Comparison of ENCODE assay signal across 13 cellular contexts in the genomic region with DNA sequence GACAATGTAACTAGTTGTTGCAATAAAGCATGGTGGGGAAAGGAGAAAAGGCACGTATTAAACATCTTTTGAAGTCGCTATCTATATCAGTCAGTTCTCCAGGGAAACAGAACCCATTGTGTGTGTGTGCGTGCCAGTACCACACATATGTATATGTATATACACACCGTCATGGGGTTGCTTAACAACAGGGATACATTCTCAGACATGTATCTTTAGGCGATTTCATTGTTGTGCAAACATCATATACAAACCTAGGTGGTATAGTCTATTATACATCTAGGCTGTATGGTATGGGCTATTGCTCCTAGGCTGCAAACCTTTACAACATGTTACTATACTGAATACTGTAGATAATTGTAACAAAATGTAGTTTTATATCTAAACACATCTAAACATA. TPM values are rescaled to one million over a fixed set of nuclear protein-coding genes. Genes with fewer than 3 reads are reported as not detected.
A peak's percentile ranks its signal among the peaks of the same experiment; 100 is the strongest.
DNase-seq lines count a peak whose midpoint lies in the region; ATAC-seq and TF ChIP-seq lines count a peak whose summit lies in the region.
"Had no signal": no experiment of that assay in that cellular context is flagged by ENCODE, and none has a peak within 500 bp of the region (broad histone marks: within the 10 kb centered on the region; RNA-seq: fewer than 3 reads in every experiment).

No MANE protein-coding gene starts in this region.

- peaks cover 24% of the 10 kb centered on the region for H3K4me1 Mint-ChIP-seq in activated CD4-positive, alpha-beta T cell treated with anti-CD3 and anti-CD28 coated beads, Interleukin-2, amount 10 ng/mL, durations not matched to agents 7 days and 5 days
- H3K4me1 Mint-ChIP-seq in activated CD4-positive, alpha-beta T cell treated with anti-CD3 and anti-CD28 coated beads for 36 hours: peaks cover 8% of the 10 kb centered on the region
- peaks cover 30% of the 10 kb centered on the region for H3K4me1 Mint-ChIP-seq in activated T-helper 1 cell treated with anti-CD3 and anti-CD28 coated beads, Interleukin-12 subunit alpha, Interleukin-12 subunit beta, Interleukin-2, Interleukin-4 antibody, amounts not matched to agents 30 ng/mL and 10 ng/mL and 1 ng/mL, durations not matched to agents 14 hours and 24 hours and 36 hours (ENCODE audit: low read depth)
- H3K4me1 Mint-ChIP-seq in natural killer cell: peaks cover 8 to 30% of the 10 kb centered on the region in 2 donors

- no peak for TF ChIP-seq CTCF in natural killer cell (IDR thresholded peaks at IDR 0.05)

- CTCF ChIA-PET in activated CD4-positive, alpha-beta T cell treated with anti-CD3 and anti-CD28 coated beads, Interleukin-2, amount 10 ng/mL, durations not matched to agents 7 days and 5 days (lab: Charles Lee): interaction anchor here (1.3 to 2.8 kb wide), 2 partner anchors 11 to 14 kb away, joined by 3 to 24 read pairs; no protein-coding TSS in a partner anchor
- CTCF ChIA-PET in activated CD4-positive, alpha-beta T cell treated with anti-CD3 and anti-CD28 coated beads for 36 hours (lab: Charles Lee): interaction anchor here (0.6 to 2.5 kb wide), 4 partner anchors 11 to 409 kb away, joined by 3 to 14 read pairs (median 3); a partner anchor contains a TSS

- H3K27ac Mint-ChIP-seq in activated CD4-positive, alpha-beta T cell treated with anti-CD3 and anti-CD28 coated beads, Interleukin-2, amount 10 ng/mL, durations not matched to agents 7 days and 5 days: no peak overlapping the region
- H3K27ac Mint-ChIP-seq in activated CD4-positive, alpha-beta T cell treated with anti-CD3 and anti-CD28 coated beads for 36 hours: no peak overlapping the region
- H3K27ac Mint-ChIP-seq in activated T-helper 1 cell treated with anti-CD3 and anti-CD28 coated beads, Interleukin-12 subunit alpha, Interleukin-12 subunit beta, Interleukin-2, Interleukin-4 antibody, amounts not matched to agents 30 ng/mL and 10 ng/mL and 1 ng/mL, durations not matched to agents 14 hours and 24 hours and 36 hours: peak overlapping the region; percentile 19
- H3K27ac Mint-ChIP-seq in natural killer cell: peak overlapping the region; percentile 91 to 95

- POLR2A ChIA-PET in activated CD4-positive, alpha-beta T cell treated with anti-CD3 and anti-CD28 coated beads, Interleukin-2, amount 10 ng/mL, durations not matched to agents 7 days and 5 days (lab: Charles Lee): no interaction called here
- POLR2A ChIA-PET in activated CD4-positive, alpha-beta T cell treated with anti-CD3 and anti-CD28 coated beads for 36 hours (lab: Charles Lee): interaction anchor here (1.0 kb wide), 1 partner anchor 10 kb away, joined by 3 read pairs; no protein-coding TSS in a partner anchor

- intact Hi-C loops in activated CD4-positive, alpha-beta T cell treated with anti-CD3 and anti-CD28 coated beads for 36 hours (cut with DNase I, micrococcal nuclease): loop anchor here in 1 of 2 experiments (1.0 kb wide), 1 partner anchor 7 kb away; no protein-coding TSS in a partner anchor
- intact Hi-C loops in activated T-helper 1 cell treated with anti-CD3 and anti-CD28 coated beads, Interleukin-12 subunit alpha, Interleukin-12 subunit beta, Interleukin-2, Interleukin-4 antibody, amounts not matched to agents 30 ng/mL and 10 ng/mL and 1 ng/mL, durations not matched to agents 14 hours and 24 hours and 36 hours (cut with micrococcal nuclease): no loop called here
- intact Hi-C loops in natural killer cell (cut with micrococcal nuclease): no loop called here

- ATAC-seq in activated CD4-positive, alpha-beta T cell treated with anti-CD3 and anti-CD28 coated beads for 36 hours: no peak
- no peak for ATAC-seq in natural killer cell
- no peak for ATAC-seq in GM19328 (IDR thresholded peaks at IDR 0.05; ENCODE audit: unreplicated experiment)
- ATAC-seq in GM18517 (IDR thresholded peaks at IDR 0.05; ENCODE audit: unreplicated experiment): no peak
- ATAC-seq: gastroesophageal sphincter had no signal

- peaks cover 55% of the 10 kb centered on the region for H3K27me3 Mint-ChIP-seq in activated CD4-positive, alpha-beta T cell treated with anti-CD3 and anti-CD28 coated beads, Interleukin-2, amount 10 ng/mL, durations not matched to agents 7 days and 5 days
- H3K27me3 Mint-ChIP-seq in activated CD4-positive, alpha-beta T cell treated with anti-CD3 and anti-CD28 coated beads for 36 hours: peaks cover 36% of the 10 kb centered on the region
- H3K27me3 Mint-ChIP-seq in activated T-helper 1 cell treated with anti-CD3 and anti-CD28 coated beads, Interleukin-12 subunit alpha, Interleukin-12 subunit beta, Interleukin-2, Interleukin-4 antibody, amounts not matched to agents 30 ng/mL and 10 ng/mL and 1 ng/mL, durations not matched to agents 14 hours and 24 hours and 36 hours (ENCODE audit: insufficient read depth): peaks cover 54% of the 10 kb centered on the region
- H3K27me3 Mint-ChIP-seq in natural killer cell (ENCODE audit: low read depth in 2 of 2): peaks cover 10 to 21% of the 10 kb centered on the region in 2 donors

- peaks cover 10% of the 10 kb centered on the region for H3K36me3 Mint-ChIP-seq in activated CD4-positive, alpha-beta T cell treated with anti-CD3 and anti-CD28 coated beads, Interleukin-2, amount 10 ng/mL, durations not matched to agents 7 days and 5 days (ENCODE audit: low read depth)
- H3K36me3 Mint-ChIP-seq in activated CD4-positive, alpha-beta T cell treated with anti-CD3 and anti-CD28 coated beads for 36 hours (ENCODE audit: low read depth): no peaks in the 10 kb centered on the region
- H3K36me3 Mint-ChIP-seq in activated T-helper 1 cell treated with anti-CD3 and anti-CD28 coated beads, Interleukin-12 subunit alpha, Interleukin-12 subunit beta, Interleukin-2, Interleukin-4 antibody, amounts not matched to agents 30 ng/mL and 10 ng/mL and 1 ng/mL, durations not matched to agents 14 hours and 24 hours and 36 hours (ENCODE audit: low read depth): peaks cover 13% of the 10 kb centered on the region
- no peaks in the 10 kb centered on the region for H3K36me3 Mint-ChIP-seq in natural killer cell

- DNase-seq in activated CD4-positive, alpha-beta T cell treated with anti-CD3 and anti-CD28 coated beads, Interleukin-2, amount 10 ng/mL, durations not matched to agents 7 days and 5 days: no peak
- no peak for DNase-seq in activated CD4-positive, alpha-beta T cell treated with anti-CD3 and anti-CD28 coated beads for 36 hours
- DNase-seq in HT-29 (ENCODE audit: low spot score): peak; percentile 40
- no peak for DNase-seq in activated T-helper 1 cell treated with anti-CD3 and anti-CD28 coated beads, Interleukin-12 subunit alpha, Interleukin-12 subunit beta, Interleukin-2, Interleukin-4 antibody, amounts not matched to agents 30 ng/mL and 10 ng/mL and 1 ng/mL, durations not matched to agents 14 hours and 24 hours and 36 hours (ENCODE audit: low spot score)
- DNase-seq in natural killer cell: no peak
- DNase-seq in dedifferentiated amniotic fluid mesenchymal stem cell (ENCODE audit: extremely low spot score): no peak
- DNase-seq: activated CD8-positive, alpha-beta memory T cell treated with anti-CD3 and anti-CD28 coated beads, Interleukin-2, amount 50 U/mL, for 48 hours; stimulated activated CD4-positive, alpha-beta T cell treated with anti-CD3 and anti-CD28 coated beads, Interleukin-1b, Interleukin-23, amount 100 ng/mL, for 48 hours had no signal

- H3K4me3 Mint-ChIP-seq in activated CD4-positive, alpha-beta T cell treated with anti-CD3 and anti-CD28 coated beads, Interleukin-2, amount 10 ng/mL, durations not matched to agents 7 days and 5 days: peak overlapping the region; percentile 97
- no peak overlapping the region for H3K4me3 Mint-ChIP-seq in activated CD4-positive, alpha-beta T cell treated with anti-CD3 and anti-CD28 coated beads for 36 hours
- H3K4me3 Mint-ChIP-seq in activated T-helper 1 cell treated with anti-CD3 and anti-CD28 coated beads, Interleukin-12 subunit alpha, Interleukin-12 subunit beta, Interleukin-2, Interleukin-4 antibody, amounts not matched to agents 30 ng/mL and 10 ng/mL and 1 ng/mL, durations not matched to agents 14 hours and 24 hours and 36 hours: peak overlapping the region; percentile 94
- peak overlapping the region; percentile 100 for H3K4me3 Mint-ChIP-seq in natural killer cell

- H3K9me3 Mint-ChIP-seq in activated CD4-positive, alpha-beta T cell treated with anti-CD3 and anti-CD28 coated beads, Interleukin-2, amount 10 ng/mL, durations not matched to agents 7 days and 5 days: no peaks in the 10 kb centered on the region
- no peaks in the 10 kb centered on the region for H3K9me3 Mint-ChIP-seq in activated CD4-positive, alpha-beta T cell treated with anti-CD3 and anti-CD28 coated beads for 36 hours (ENCODE audit: low read depth)
- H3K9me3 Mint-ChIP-seq in activated T-helper 1 cell treated with anti-CD3 and anti-CD28 coated beads, Interleukin-12 subunit alpha, Interleukin-12 subunit beta, Interleukin-2, Interleukin-4 antibody, amounts not matched to agents 30 ng/mL and 10 ng/mL and 1 ng/mL, durations not matched to agents 14 hours and 24 hours and 36 hours: no peaks in the 10 kb centered on the region
- H3K9me3 Mint-ChIP-seq in natural killer cell: no peaks in the 10 kb centered on the region

RNA-seq across cellular contexts. Expression of a gene that starts 2.3 kb away (rescaled TPM):
- 1 to 10 TPM; 4.4 to 5.6 TPM for total RNA-seq in activated CD4-positive, alpha-beta T cell treated with anti-CD3 and anti-CD28 coated beads, Interleukin-2, amount 10 ng/mL, durations not matched to agents 7 days and 5 days
- under 1 TPM; 0.21 to 0.23 TPM for total RNA-seq in activated CD4-positive, alpha-beta T cell treated with anti-CD3 and anti-CD28 coated beads for 36 hours
- 6.7 and 6.9 TPM in 2 replicates for total RNA-seq in HT-29 (2014; rRNA removed; shearing (Covaris generic))
- total RNA-seq in activated T-helper 1 cell treated with anti-CD3 and anti-CD28 coated beads, Interleukin-12 subunit alpha, Interleukin-12 subunit beta, Interleukin-2, Interleukin-4 antibody, amounts not matched to agents 30 ng/mL and 10 ng/mL and 1 ng/mL, durations not matched to agents 14 hours and 24 hours and 36 hours: 1.2 and 1.4 TPM in 2 replicates
- 1 to 10 TPM; 2.6 to 4.3 (median 3.1) TPM for total RNA-seq in natural killer cell
- total RNA-seq: ascending aorta had no signal

RNA-seq across cellular contexts. Expression of a gene that starts 2.7 kb away (rescaled TPM):
- total RNA-seq in activated CD4-positive, alpha-beta T cell treated with anti-CD3 and anti-CD28 coated beads, Interleukin-2, amount 10 ng/mL, durations not matched to agents 7 days and 5 days: 10 to 100 TPM; 15.9 to 16.6 TPM
- 1 to 10 TPM in 1 of 2 experiments, under 1 TPM in 1; 0.86 to 1.6 TPM for total RNA-seq in activated CD4-positive, alpha-beta T cell treated with anti-CD3 and anti-CD28 coated beads for 36 hours
- 871 and 958 TPM in 2 replicates for total RNA-seq in HT-29 (2014; rRNA removed; shearing (Covaris generic))
- total RNA-seq in activated T-helper 1 cell treated with anti-CD3 and anti-CD28 coated beads, Interleukin-12 subunit alpha, Interleukin-12 subunit beta, Interleukin-2, Interleukin-4 antibody, amounts not matched to agents 30 ng/mL and 10 ng/mL and 1 ng/mL, durations not matched to agents 14 hours and 24 hours and 36 hours: 5.0 and 5.4 TPM in 2 replicates
- total RNA-seq in natural killer cell: 1 to 10 TPM; 3.5 to 7.7 (median 3.8) TPM
- total RNA-seq: HT1080 had no signal

RNA-seq across cellular contexts. Expression of a gene that starts 12.2 kb away (rescaled TPM):
- total RNA-seq in activated CD4-positive, alpha-beta T cell treated with anti-CD3 and anti-CD28 coated beads, Interleukin-2, amount 10 ng/mL, durations not matched to agents 7 days and 5 days: under 1 TPM; 0.65 to 0.87 TPM
- not detected for total RNA-seq in activated CD4-positive, alpha-beta T cell treated with anti-CD3 and anti-CD28 coated beads for 36 hours
- total RNA-seq in HT-29 (2014; rRNA removed; shearing (Covaris generic)): 13.0 and 24.8 TPM in 2 replicates
- total RNA-seq in activated T-helper 1 cell treated with anti-CD3 and anti-CD28 coated beads, Interleukin-12 subunit alpha, Interleukin-12 subunit beta, Interleukin-2, Interleukin-4 antibody, amounts not matched to agents 30 ng/mL and 10 ng/mL and 1 ng/mL, durations not matched to agents 14 hours and 24 hours and 36 hours: 0.73 and 0.76 TPM in 2 replicates
- under 1 TPM in 2 of 3 donors, not detected in 1; 0.16 to 0.30 TPM for total RNA-seq in natural killer cell
- total RNA-seq: HT1080 had no signal

Comparison
In these comparisons a context has a peak if more than half of its experiments do, and no peak if none do; other contexts are left out.
1. H3K27ac Mint-ChIP-seq: peak in activated T-helper 1 cell treated with anti-CD3 and anti-CD28 coated beads, Interleukin-12 subunit alpha, Interleukin-12 subunit beta, Interleukin-2, Interleukin-4 antibody, amounts not matched to agents 30 ng/mL and 10 ng/mL and 1 ng/mL, durations not matched to agents 14 hours and 24 hours and 36 hours (single experiment) and natural killer cell (2 of 2); none in activated CD4-positive, alpha-beta T cell treated with anti-CD3 and anti-CD28 coated beads, Interleukin-2, amount 10 ng/mL, durations not matched to agents 7 days and 5 days (single experiment) and activated CD4-positive, alpha-beta T cell treated with anti-CD3 and anti-CD28 coated beads for 36 hours (single experiment).
2. RNA of a gene that starts 2.7 kb away (total RNA-seq): 871 to 958 TPM in HT-29; 15.9 to 16.6 TPM in activated CD4-positive, alpha-beta T cell treated with anti-CD3 and anti-CD28 coated beads, Interleukin-2, amount 10 ng/mL, durations not matched to agents 7 days and 5 days, 5.0 to 5.4 TPM in activated T-helper 1 cell treated with anti-CD3 and anti-CD28 coated beads, Interleukin-12 subunit alpha, Interleukin-12 subunit beta, Interleukin-2, Interleukin-4 antibody, amounts not matched to agents 30 ng/mL and 10 ng/mL and 1 ng/mL, durations not matched to agents 14 hours and 24 hours and 36 hours, 3.5 to 7.7 TPM in natural killer cell and 0.86 to 1.6 TPM in activated CD4-positive, alpha-beta T cell treated with anti-CD3 and anti-CD28 coated beads for 36 hours; every median in the first group is over 10 times any median in the second.